ENCODE assay signal across 8 cellular contexts in the genomic region with DNA sequence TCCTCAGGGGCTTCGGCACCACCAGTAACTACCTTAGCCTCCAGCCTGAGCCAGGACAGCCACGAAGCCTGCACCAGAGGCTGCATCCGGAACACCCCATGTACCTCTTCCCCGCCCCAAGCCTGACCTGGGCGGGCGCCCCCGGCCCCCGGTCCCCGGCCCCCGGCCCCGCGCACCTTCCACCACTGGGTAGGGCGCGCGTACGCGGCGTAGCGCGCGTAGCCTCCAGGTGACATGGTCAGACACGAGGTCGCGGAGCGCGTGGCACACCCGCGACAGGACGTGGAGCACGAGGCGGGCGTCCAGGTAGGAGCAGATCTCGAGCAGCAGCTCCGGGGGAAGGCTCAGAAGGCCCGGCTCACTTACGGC. TPM values are rescaled to one million over a fixed set of nuclear protein-coding genes. Genes with fewer than 3 reads are reported as not detected.
DNase-seq lines count a peak whose midpoint lies in the region; ATAC-seq and TF ChIP-seq lines count a peak whose summit lies in the region.

No MANE protein-coding gene starts in this region.

- H3K4me3 Mint-ChIP-seq in CD8-positive, alpha-beta T cell: peak overlapping the region; percentile 90

- no peaks in the 10 kb centered on the region for H3K9me3 ChIP-seq in CD8-positive, alpha-beta T cell (ENCODE audit: low read length)
- H3K9me3 ChIP-seq in GM23248 (ENCODE audit: low read depth) (no peaks in the 10 kb centered on the region), RWPE2 (ENCODE audit: severe bottlenecking) (no peaks in the 10 kb centered on the region), esophagus squamous epithelium (no peaks in the 10 kb centered on the region), ovary (no peaks in the 10 kb centered on the region)

- no peaks in the 10 kb centered on the region for H3K9me3 Mint-ChIP-seq in CD8-positive, alpha-beta T cell

- H3K36me3 ChIP-seq in CD8-positive, alpha-beta T cell (ENCODE audit: insufficient read depth, low read length): peaks cover 4% of the 10 kb centered on the region
- H3K36me3 ChIP-seq in GM23248 (ENCODE audit: low read depth) (no peaks in the 10 kb centered on the region; the same call in 1 of the 2 replicates), RWPE2 (ENCODE audit: low read depth) (peaks cover 12% of the 10 kb centered on the region), esophagus squamous epithelium (peaks cover 3 to 42% (median 10%) of the 10 kb centered on the region in 3 donors), ovary (no peaks in the 10 kb centered on the region)

- DNase-seq in CD8-positive, alpha-beta T cell: no peak
- DNase-seq in GM23248: no peak
- DNase-seq in RWPE2 (ENCODE audit: low spot score): no peak
- DNase-seq in esophagus squamous epithelium (lab: John Stamatoyannopoulos, UW): no peak
- DNase-seq in ovary: no peak
- DNase-seq in NCI-H1105 treated with DMSO at 0.1 percent for 48 hours (lab: John Stamatoyannopoulos, UW): no peak

- TF ChIP-seq CTCF in CD8-positive, alpha-beta T cell (IDR thresholded peaks at IDR 0.05): no peak
- no peak for TF ChIP-seq CTCF in RWPE2 (IDR thresholded peaks at IDR 0.05; ENCODE audit: poor library complexity, severe bottlenecking)
- TF ChIP-seq CTCF in esophagus squamous epithelium (IDR thresholded peaks at IDR 0.05): no peak
- no peak for TF ChIP-seq CTCF in ovary (IDR thresholded peaks at IDR 0.05)

- H3K9ac ChIP-seq in GM23248: peak overlapping the region; percentile 85

- H3K4me3 ChIP-seq in CD8-positive, alpha-beta T cell (ENCODE audit: low read depth, low read length): peak overlapping the region; percentile 89
- H3K4me3 ChIP-seq in GM23248 (peak overlapping the region; percentile 75), RWPE2 (ENCODE audit: severe bottlenecking) (peak overlapping the region; percentile 73), esophagus squamous epithelium (peak overlapping the region; percentile 80 to 97 (median 90)), ovary (peak overlapping the region; percentile 58)

- peak overlapping the region; percentile 97 for H3K27ac Mint-ChIP-seq in CD8-positive, alpha-beta T cell

- 8 to 10% methylated on average over 18 to 36 of the region's 36 CpGs for WGBS in GM23248 (ENCODE audit: low coverage in 1 of 2, low lambda C conversion rate in 2 of 2, missing lambda C conversion rate in 2 of 2), 2 experiments
- WGBS in esophagus squamous epithelium, 2 donors: 0% methylated on average over 1 to 2 of the region's 36 CpGs
- 1 to 2% (median 2%) methylated on average over 31 to 36 of the region's 36 CpGs for WGBS in ovary, 3 donors

- H3K4me1 ChIP-seq in CD8-positive, alpha-beta T cell (ENCODE audit: insufficient read depth, low read length): peaks cover 14% of the 10 kb centered on the region
- H3K4me1 ChIP-seq in GM23248 (ENCODE audit: insufficient read depth): peaks cover 7% of the 10 kb centered on the region; the same call in 1 of the 2 replicates
- H3K4me1 ChIP-seq in RWPE2 (ENCODE audit: insufficient read depth, poor library complexity, severe bottlenecking): no peaks in the 10 kb centered on the region
- peaks cover 16 to 24% (median 17%) of the 10 kb centered on the region in 3 donors for H3K4me1 ChIP-seq in esophagus squamous epithelium
- H3K4me1 ChIP-seq in ovary (ENCODE audit: insufficient read depth): peaks cover 4% of the 10 kb centered on the region

- peaks cover 11% of the 10 kb centered on the region for H3K4me1 Mint-ChIP-seq in CD8-positive, alpha-beta T cell (ENCODE audit: low read depth)

- in situ Hi-C loops in GM23248 (cut with MboI): no loop called here

- peak overlapping the region; percentile 87 for H3K27ac ChIP-seq in CD8-positive, alpha-beta T cell (ENCODE audit: low read depth, low read length)
- H3K27ac ChIP-seq in GM23248 (peak overlapping the region; percentile 58; the same call in 1 of the 2 replicates), RWPE2 (ENCODE audit: poor library complexity, severe bottlenecking) (peak overlapping the region; percentile 12), esophagus squamous epithelium (peak overlapping the region in 3 of 4 donors; percentile 82 to 95 (median 90)), ovary (no peak overlapping the region)

- POLR2A ChIA-PET in CD8-positive, alpha-beta T cell (lab: Charles Lee): interaction anchor here (0.5 to 3.1 kb wide), 10 partner anchors 11 to 128 kb away, joined by 3 to 22 read pairs (median 4); a partner anchor contains a TSS

- peaks cover 7% of the 10 kb centered on the region for H3K79me2 ChIP-seq in GM23248 (ENCODE audit: insufficient read depth)

- intact Hi-C loops in CD8-positive, alpha-beta T cell (cut with DNase I, micrococcal nuclease): loop anchor here (1.0 kb wide), 3 partner anchors 15 to 38 kb away; a partner anchor contains a TSS
- intact Hi-C loops in esophagus squamous epithelium (cut with DNase I): no loop called here
- intact Hi-C loops in ovary (cut with DNase I): no loop called here

- no peak for TF ChIP-seq EP300 in ovary (IDR thresholded peaks at IDR 0.05)

- H3F3A ChIP-seq in GM23248 (ENCODE audit: insufficient read depth): peaks cover 24% of the 10 kb centered on the region; the same call in 1 of the 2 replicates

- peak overlapping the region; percentile 83 for H2AFZ ChIP-seq in GM23248

- no peaks in the 10 kb centered on the region for H3K27me3 ChIP-seq in CD8-positive, alpha-beta T cell (ENCODE audit: insufficient read depth, low read length)
- H3K27me3 ChIP-seq in GM23248 (replicated peaks; ENCODE audit: insufficient read depth) (no peaks in the 10 kb centered on the region), RWPE2 (ENCODE audit: insufficient read depth, poor library complexity, severe bottlenecking) (no peaks in the 10 kb centered on the region), esophagus squamous epithelium (no peaks in the 10 kb centered on the region), ovary (no peaks in the 10 kb centered on the region)

- no peaks in the 10 kb centered on the region for H3K9me2 ChIP-seq in GM23248 (ENCODE audit: insufficient read depth)

- H3K36me3 Mint-ChIP-seq in CD8-positive, alpha-beta T cell: peaks cover 7% of the 10 kb centered on the region

- no peaks in the 10 kb centered on the region for H3K27me3 Mint-ChIP-seq in CD8-positive, alpha-beta T cell (ENCODE audit: low read depth)

- ATAC-seq in CD8-positive, alpha-beta T cell: peak; percentile 29
- peak; percentile 15 for ATAC-seq in RWPE2 (ENCODE audit: low read depth)
- ATAC-seq in GM19463 (IDR thresholded peaks at IDR 0.05; ENCODE audit: unreplicated experiment): no peak
- no peak for ATAC-seq in HG02870 (IDR thresholded peaks at IDR 0.05; ENCODE audit: unreplicated experiment)

- CTCF ChIA-PET in CD8-positive, alpha-beta T cell (lab: Charles Lee): interaction anchor here (1.5 to 2.5 kb wide), 3 partner anchors 19 to 131 kb away, joined by 3 to 13 read pairs (median 9); no protein-coding TSS in a partner anchor

- H3K4me2 ChIP-seq in GM23248 (ENCODE audit: unreplicated experiment): peak overlapping the region; percentile 75

- TF ChIP-seq POLR2A in esophagus squamous epithelium (IDR thresholded peaks at IDR 0.05) (no peak), ovary (IDR thresholded peaks at IDR 0.05) (no peak)

- H4K20me1 ChIP-seq in GM23248 (ENCODE audit: insufficient read depth): no peaks in the 10 kb centered on the region

RNA-seq across cellular contexts. Expression of a gene that starts 0.5 kb away (rescaled TPM):
- 1 to 10 TPM; 2.3 to 2.8 TPM for total RNA-seq in CD8-positive, alpha-beta T cell
- total RNA-seq in GM23248 (2014; rRNA removed; shearing (Covaris generic)): 13.8 and 22.3 TPM in 2 replicates
- polyA plus RNA-seq in GM23248 (2016; fragmentation: Nextera tagmentation; extraction: Ambion mirVana): 14.2 TPM in 2 replicates
- 10 to 100 TPM in 3 of 4 donors, 1 to 10 TPM in 1; 9.6 to 13.4 (median 11.9) TPM for total RNA-seq in esophagus squamous epithelium
- 10 to 100 TPM in 1 of 7 donors, 1 to 10 TPM in 6; 3.5 to 14.8 (median 5.2) TPM for total RNA-seq in ovary
- polyA plus RNA-seq in ovary: 1 to 10 TPM in 1 of 2 donors, under 1 TPM in 1; 0.37 to 6.8 TPM

RNA-seq across cellular contexts. Expression of a gene that starts 8.2 kb away (rescaled TPM):
- total RNA-seq in CD8-positive, alpha-beta T cell: not detected
- not detected in 2 replicates for total RNA-seq in GM23248 (2014; rRNA removed; shearing (Covaris generic))
- not detected in 2 replicates for polyA plus RNA-seq in GM23248 (2016; fragmentation: Nextera tagmentation; extraction: Ambion mirVana)
- not detected for total RNA-seq in esophagus squamous epithelium
- total RNA-seq in ovary: not detected
- polyA plus RNA-seq in ovary: not detected

RNA-seq across cellular contexts. Expression of a gene that starts 14.3 kb away (rescaled TPM):
- total RNA-seq in CD8-positive, alpha-beta T cell: 100 to 1,000 TPM in 1 of 2 experiments, 10 to 100 TPM in 1; 98.7 to 100 TPM
- 68.4 and 104 TPM in 2 replicates for total RNA-seq in GM23248 (2014; rRNA removed; shearing (Covaris generic))
- polyA plus RNA-seq in GM23248 (2016; fragmentation: Nextera tagmentation; extraction: Ambion mirVana) (50.9 and 56.0 TPM in 2 replicates), ovary (10 to 100 TPM; 72.8 to 92.7 TPM)
- total RNA-seq in esophagus squamous epithelium (10 to 100 TPM; 45.3 to 93.5 (median 51.5) TPM), ovary (100 to 1,000 TPM in 1 of 7 donors, 10 to 100 TPM in 6; 63.7 to 147 (median 89.7) TPM)

RNA-seq across cellular contexts. Expression of a gene that starts 27.8 kb away (rescaled TPM):
- 10 to 100 TPM; 39.4 to 39.6 TPM for total RNA-seq in CD8-positive, alpha-beta T cell
- total RNA-seq in GM23248 (2014; rRNA removed; shearing (Covaris generic)): 30.9 and 34.3 TPM in 2 replicates
- 13.2 and 13.3 TPM in 2 replicates for polyA plus RNA-seq in GM23248 (2016; fragmentation: Nextera tagmentation; extraction: Ambion mirVana)
- total RNA-seq in esophagus squamous epithelium: 10 to 100 TPM; 25.5 to 57.8 (median 43.5) TPM
- 100 to 1,000 TPM in 2 of 7 donors, 10 to 100 TPM in 5; 42.1 to 109 (median 89.9) TPM for total RNA-seq in ovary
- 10 to 100 TPM; 41.5 to 51.6 TPM for polyA plus RNA-seq in ovary

RNA-seq across cellular contexts. Expression of a gene that starts 29.4 kb away (rescaled TPM):
- 1 to 10 TPM; 7.4 to 10.0 TPM for total RNA-seq in CD8-positive, alpha-beta T cell
- total RNA-seq in GM23248 (2014; rRNA removed; shearing (Covaris generic)): 8.2 and 9.4 TPM in 2 replicates
- polyA plus RNA-seq in GM23248 (2016; fragmentation: Nextera tagmentation; extraction: Ambion mirVana): 12.7 and 13.1 TPM in 2 replicates
- total RNA-seq in esophagus squamous epithelium: 10 to 100 TPM in 1 of 4 donors, 1 to 10 TPM in 3; 4.0 to 16.7 (median 5.8) TPM
- 10 to 100 TPM; 10.5 to 15.1 (median 11.9) TPM for total RNA-seq in ovary
- 10 to 100 TPM in 1 of 2 donors, 1 to 10 TPM in 1; 2.8 to 16.3 TPM for polyA plus RNA-seq in ovary

Comparison
In these comparisons a context has a peak if more than half of its experiments do, and no peak if none do; other contexts are left out.
1. ATAC-seq: peak in CD8-positive, alpha-beta T cell (single experiment) and RWPE2 (single experiment); none in GM19463 (single experiment) and HG02870 (single experiment).
2. H3K27ac ChIP-seq: peak in CD8-positive, alpha-beta T cell (single experiment), GM23248 (single experiment), RWPE2 (single experiment) and esophagus squamous epithelium (3 of 4); none in ovary (0 of 2).
3. intact Hi-C loops: an anchor here in CD8-positive, alpha-beta T cell (1.0 kb wide); none called in esophagus squamous epithelium and ovary.
4. Peak in every context shown above with its lines, with median percentiles within 50 percentile points of each other: H3K4me3 ChIP-seq.